Comparison of ENCODE assay signal across 22 cellular contexts in genomic region chr2:138727956-138728355, GRCh38. TPM values are rescaled to one million over a fixed set of nuclear protein-coding genes. Genes with fewer than 3 reads are reported as not detected.
DNase-seq lines count a peak whose midpoint lies in the region; ATAC-seq and TF ChIP-seq lines count a peak whose summit lies in the region.
"Had no signal": no experiment of that assay in that cellular context is flagged by ENCODE, and none has a peak within 500 bp of the region (broad histone marks: within the 10 kb centered on the region; RNA-seq: fewer than 3 reads in every experiment).

No MANE protein-coding gene starts in this region.

- WGBS in smooth muscle cell (ENCODE audit: low lambda C conversion rate): 93% methylated on average over 1 of the region's 1 CpG

- no peaks in the 10 kb centered on the region for H3K4me1 ChIP-seq in foreskin keratinocyte
- peaks cover 19% of the 10 kb centered on the region for H3K4me1 ChIP-seq in smooth muscle cell (ENCODE audit: low read depth)

- DNase-seq in foreskin keratinocyte: no peak
- no peak for DNase-seq in NCI-H1694 treated with DMSO at 0.1 percent for 48 hours (lab: John Stamatoyannopoulos, UW)
- no peak for DNase-seq in COR-L47 (lab: John Stamatoyannopoulos, UW)
- DNase-seq in smooth muscle cell (lab: John Stamatoyannopoulos, UW; ENCODE audit: unreplicated experiment): no peak
- DNase-seq: C1 segment of cervical spinal cord; Caco-2; CD4-positive, alpha-beta memory T cell; DMS79 treated with DMSO at 0.1 percent for 48 hours; Kasumi-1; MG63; NCI-H1105 treated with DMSO at 0.1 percent for 48 hours; NCI-H2081; NCI-H2227 treated with DMSO at 0.1 percent for 48 hours; NCI-H526 treated with DMSO at 0.1 percent for 48 hours; Right ventricle myocardium superior; RPMI8226 had no signal

- H4K20me1 ChIP-seq in smooth muscle cell (ENCODE audit: low read depth): no peaks in the 10 kb centered on the region

- no peaks in the 10 kb centered on the region for H3F3A ChIP-seq in smooth muscle cell (ENCODE audit: low read depth)

- 0 out of 2 replicates have a peak, but pooled peaks have one; percentile 13 for TF ChIP-seq RAD21 in Ishikawa (IDR thresholded peaks at IDR 0.05; ENCODE audit: low read depth)

- H3K4me2 ChIP-seq in smooth muscle cell: no peak overlapping the region

- H3K36me3 ChIP-seq in smooth muscle cell (ENCODE audit: low read depth): no peaks in the 10 kb centered on the region
- H3K36me3 ChIP-seq: MG63, SJSA1 had no signal

- no peaks in the 10 kb centered on the region for H3K27me3 ChIP-seq in foreskin keratinocyte
- H3K27me3 ChIP-seq in smooth muscle cell (ENCODE audit: low read depth): no peaks in the 10 kb centered on the region
- H3K27me3 ChIP-seq: MG63, SJSA1 had no signal

- H3K27ac ChIP-seq in VCaP: no peak overlapping the region
- no peak overlapping the region for H3K27ac ChIP-seq in foreskin keratinocyte
- no peak overlapping the region for H3K27ac ChIP-seq in smooth muscle cell (ENCODE audit: low read depth)
- H3K27ac ChIP-seq: SJSA1 had no signal

- peak; percentile 37 for TF ChIP-seq CTCF in VCaP (conservative IDR thresholded peaks at IDR 0.05)
- TF ChIP-seq CTCF in foreskin keratinocyte (conservative IDR thresholded peaks at IDR 0.05): peak; percentile 29
- TF ChIP-seq CTCF in smooth muscle cell (IDR thresholded peaks at IDR 0.05; ENCODE audit: borderline replicate concordance, insufficient read depth, poor library complexity, severe bottlenecking): no peak

- H2AFZ ChIP-seq in smooth muscle cell (ENCODE audit: low read depth): no peak overlapping the region

- ATAC-seq in foreskin keratinocyte (no peak), GM21381 (IDR thresholded peaks at IDR 0.05; ENCODE audit: unreplicated experiment) (no peak)
- ATAC-seq: HepG2, K562 had no signal

- no peak overlapping the region for H3K9ac ChIP-seq in smooth muscle cell (ENCODE audit: low read depth)

- no peaks in the 10 kb centered on the region for H3K79me2 ChIP-seq in smooth muscle cell (ENCODE audit: low read depth)

- no peak for TF ChIP-seq EP300 in Ishikawa (IDR thresholded peaks at IDR 0.05; ENCODE audit: borderline replicate concordance)

- no peaks in the 10 kb centered on the region for H3K9me3 ChIP-seq in smooth muscle cell (replicated peaks; ENCODE audit: low read depth)
- H3K9me3 ChIP-seq: Caco-2, MG63, SJSA1 had no signal

- H3K4me3 ChIP-seq in smooth muscle cell: no peak overlapping the region
- H3K4me3 ChIP-seq: K562, MG63, SJSA1 had no signal

TF ChIP-seq in Ishikawa, 13 proteins besides CTCF, POLR2A, EP300 and RAD21:
- TF ChIP-seq CEBPB (IDR thresholded peaks at IDR 0.05) (no peak), CREB1 (IDR thresholded peaks at IDR 0.05; ENCODE audit: low read depth) (no peak), REST (IDR thresholded peaks at IDR 0.05; ENCODE audit: low read depth) (no peak), FOXM1 (IDR thresholded peaks at IDR 0.05; ENCODE audit: borderline replicate concordance, low read depth) (no peak), ZBTB7A (IDR thresholded peaks at IDR 0.05; ENCODE audit: low read depth) (no peak), TAF1 (IDR thresholded peaks at IDR 0.05; ENCODE audit: low read depth) (no peak), YY1 (IDR thresholded peaks at IDR 0.05; ENCODE audit: low read depth) (no peak), EGR1 (IDR thresholded peaks at IDR 0.05) (no peak), TCF12 (IDR thresholded peaks at IDR 0.05; ENCODE audit: low read depth) (no peak), NFIC (IDR thresholded peaks at IDR 0.05) (no peak), USF1 (IDR thresholded peaks at IDR 0.05) (no peak), TEAD4 (IDR thresholded peaks at IDR 0.05) (no peak), MAX (IDR thresholded peaks at IDR 0.05) (no peak)

RNA-seq across cellular contexts. Expression of gene NXPH2, which starts 52.2 kb away (rescaled TPM):
- total RNA-seq in foreskin keratinocyte: not detected in 2 replicates
- not detected in 2 replicates for polyA plus RNA-seq in foreskin keratinocyte
- 0.67 TPM in 1 of 2 replicates, not detected in the other for total RNA-seq in smooth muscle cell
- 0.39 TPM in 1 of 2 replicates, not detected in the other for polyA plus RNA-seq in smooth muscle cell
- total RNA-seq: Caco-2; CD4-positive, alpha-beta memory T cell; HepG2; K562; Right ventricle myocardium superior had no signal
- polyA plus RNA-seq: CD4-positive, alpha-beta memory T cell; HepG2; K562 had no signal
